In the genomic region with DNA sequence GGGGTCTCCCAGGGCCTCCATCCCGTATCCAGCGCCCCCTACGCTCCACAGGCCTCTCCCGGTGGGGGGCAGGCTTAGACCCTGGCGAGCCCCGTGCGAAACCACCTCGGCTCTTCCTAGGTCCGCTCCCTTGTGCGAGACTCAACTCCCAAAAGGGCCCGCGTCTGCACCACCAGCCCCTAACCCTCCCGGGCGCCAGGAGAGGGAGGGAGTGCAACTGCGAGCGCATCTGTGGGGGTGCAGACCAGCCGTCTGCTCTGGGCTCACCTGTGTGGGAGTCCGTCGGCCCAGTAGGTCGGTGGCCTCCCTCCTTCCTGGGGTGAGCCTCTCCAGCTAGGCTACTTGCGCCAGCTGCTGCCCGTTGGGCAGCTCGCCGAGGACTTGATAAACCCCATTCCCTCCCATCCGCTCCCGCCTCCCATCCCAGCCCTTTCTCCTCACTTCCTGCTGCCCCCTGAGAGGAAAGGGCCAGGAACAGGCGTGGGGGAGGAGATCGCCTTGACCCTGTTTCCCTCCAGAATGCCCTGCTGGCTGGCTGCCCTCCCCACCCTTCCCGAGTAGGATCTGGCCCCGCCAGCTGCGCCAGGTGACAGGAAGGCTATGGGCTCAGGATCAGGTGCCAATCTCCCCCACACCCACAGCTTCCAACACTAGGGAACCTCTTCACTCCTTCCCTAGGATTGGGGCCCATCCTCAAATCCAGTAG, we compare ENCODE assay signal across 1 cellular context.
TF ChIP-seq lines count a peak whose summit lies in the region.

A gene with protein sequence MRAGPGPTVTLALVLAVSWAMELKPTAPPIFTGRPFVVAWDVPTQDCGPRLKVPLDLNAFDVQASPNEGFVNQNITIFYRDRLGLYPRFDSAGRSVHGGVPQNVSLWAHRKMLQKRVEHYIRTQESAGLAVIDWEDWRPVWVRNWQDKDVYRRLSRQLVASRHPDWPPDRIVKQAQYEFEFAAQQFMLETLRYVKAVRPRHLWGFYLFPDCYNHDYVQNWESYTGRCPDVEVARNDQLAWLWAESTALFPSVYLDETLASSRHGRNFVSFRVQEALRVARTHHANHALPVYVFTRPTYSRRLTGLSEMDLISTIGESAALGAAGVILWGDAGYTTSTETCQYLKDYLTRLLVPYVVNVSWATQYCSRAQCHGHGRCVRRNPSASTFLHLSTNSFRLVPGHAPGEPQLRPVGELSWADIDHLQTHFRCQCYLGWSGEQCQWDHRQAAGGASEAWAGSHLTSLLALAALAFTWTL (minus strand): TSS at position 360 of the 706 bp plus-strand sequence. CDS start 2,256 bp downstream, outside the sequence.

TF ChIP-seq in HCT116, 20 proteins besides CTCF, POLR2A, EP300 and RAD21 (continued from another document):
- TF ChIP-seq REST (IDR thresholded peaks at IDR 0.05; ENCODE audit: low read depth), result no peak
